In genomic region chr6:142385352-142385751, GRCh38 we compare ENCODE assay signal across 11 cellular contexts.
"Had no signal": no experiment of that assay in that cellular context is flagged by ENCODE, and none has a peak within 500 bp of the region (broad histone marks: within the 10 kb centered on the region; RNA-seq: fewer than 3 reads in every experiment).

No MANE protein-coding gene starts in this region.

- H3K27me3 ChIP-seq: ascending aorta, gastroesophageal sphincter, heart right ventricle had no signal

- ATAC-seq: gastroesophageal sphincter; heart right ventricle; stimulated activated effector memory CD8-positive, alpha-beta T cell treated with anti-CD3 and anti-CD28 coated beads, Interleukin-12 subunit alpha, Interleukin-12 subunit beta, amount 100 ng/mL, for 72 hours had no signal

- H3K9ac ChIP-seq: parathyroid adenoma had no signal

- DNase-seq: activated CD4-positive, alpha-beta T cell treated with anti-CD3 and anti-CD28 coated beads, Interleukin-2, amount 50 U/mL, for 48 hours; activated naive CD4-positive, alpha-beta T cell treated with anti-CD3 and anti-CD28 coated beads, Interleukin-2, amount 10 ng/mL, durations not matched to agents 7 days and 5 days; activated T-cell treated with anti-CD3 and anti-CD28 coated beads, Interleukin-2, amount 50 U/mL, for 1 hour; heart right ventricle; naive B cell; T1000 had no signal

- H3K9me3 ChIP-seq: ascending aorta, gastroesophageal sphincter, heart right ventricle, thoracic aorta had no signal

- H3K27ac ChIP-seq: ascending aorta, gastroesophageal sphincter, heart right ventricle, parathyroid adenoma, thoracic aorta had no signal

- H3K36me3 ChIP-seq: ascending aorta, gastroesophageal sphincter, heart right ventricle, thoracic aorta had no signal

- H3K4me1 ChIP-seq: ascending aorta, gastroesophageal sphincter, heart right ventricle, parathyroid adenoma had no signal

- H3K4me3 ChIP-seq: ascending aorta, gastroesophageal sphincter, heart right ventricle, thoracic aorta had no signal
